In the genomic region with DNA sequence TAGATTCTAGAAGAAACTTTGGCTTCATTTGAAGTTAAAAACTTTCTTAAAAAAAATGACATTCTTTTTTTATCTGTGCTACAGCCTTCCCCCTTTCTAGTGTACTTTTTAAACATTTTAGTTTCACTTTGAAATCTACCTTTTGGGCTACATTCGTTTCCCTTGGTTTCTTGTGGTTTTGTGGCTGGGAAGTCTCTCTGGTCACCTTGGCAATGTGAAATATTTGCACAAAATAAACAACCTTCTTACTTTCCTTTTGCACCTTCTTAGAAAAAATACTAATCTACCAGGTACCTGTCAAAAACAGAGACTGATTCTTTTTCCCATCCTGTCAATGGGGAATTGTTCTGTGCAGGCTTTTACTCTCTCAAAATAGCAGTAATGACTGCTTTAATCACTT, we compare ENCODE assay signal across 9 cellular contexts.
DNase-seq lines count a peak whose midpoint lies in the region; ATAC-seq lines count a peak whose summit lies in the region.
"Had no signal": no experiment of that assay in that cellular context is flagged by ENCODE, and none has a peak within 500 bp of the region (broad histone marks: within the 10 kb centered on the region; RNA-seq: fewer than 3 reads in every experiment).

No MANE protein-coding gene starts in this region.

- peak overlapping the region; percentile 74 for H3K4me3 Mint-ChIP-seq in activated naive CD8-positive, alpha-beta T cell treated with anti-CD3 and anti-CD28 coated beads, Interleukin-2, amount 50 U/mL, for 24 hours

- H3K36me3 Mint-ChIP-seq in activated naive CD8-positive, alpha-beta T cell treated with anti-CD3 and anti-CD28 coated beads, Interleukin-2, amount 50 U/mL, for 24 hours (ENCODE audit: low read depth): no peaks in the 10 kb centered on the region

- peak; percentile 77 for ATAC-seq in GM21381 (IDR thresholded peaks at IDR 0.05; ENCODE audit: unreplicated experiment)
- peak; percentile 58 for ATAC-seq in HG03521 (IDR thresholded peaks at IDR 0.05; ENCODE audit: unreplicated experiment)
- ATAC-seq in activated naive CD8-positive, alpha-beta T cell treated with anti-CD3 and anti-CD28 coated beads, Interleukin-2, amount 50 U/mL, for 24 hours: no peak

- DNase-seq in Daoy (ENCODE audit: low read depth) (peak; percentile 32), DMS114 treated with DMSO at 0.1 percent for 48 hours (lab: John Stamatoyannopoulos, UW; ENCODE audit: unreplicated experiment) (no peak), occipital lobe (lab: John Stamatoyannopoulos, UW) (no peak), ureter (ENCODE audit: low spot score) (no peak), GF-D8 (lab: John Stamatoyannopoulos, UW) (no peak)
- peak; percentile 10 for DNase-seq in activated naive CD8-positive, alpha-beta T cell treated with anti-CD3 and anti-CD28 coated beads, Interleukin-2, amount 50 U/mL, for 24 hours
- DNase-seq: spleen had no signal

- H3K4me1 Mint-ChIP-seq in activated naive CD8-positive, alpha-beta T cell treated with anti-CD3 and anti-CD28 coated beads, Interleukin-2, amount 50 U/mL, for 24 hours: peaks cover 69% of the 10 kb centered on the region

- H3K27ac Mint-ChIP-seq in activated naive CD8-positive, alpha-beta T cell treated with anti-CD3 and anti-CD28 coated beads, Interleukin-2, amount 50 U/mL, for 24 hours: peak overlapping the region; percentile 95

- no peaks in the 10 kb centered on the region for H3K9me3 Mint-ChIP-seq in activated naive CD8-positive, alpha-beta T cell treated with anti-CD3 and anti-CD28 coated beads, Interleukin-2, amount 50 U/mL, for 24 hours

- H3K27me3 Mint-ChIP-seq in activated naive CD8-positive, alpha-beta T cell treated with anti-CD3 and anti-CD28 coated beads, Interleukin-2, amount 50 U/mL, for 24 hours: no peaks in the 10 kb centered on the region

Comparison
In these comparisons a context has a peak if more than half of its experiments do, and no peak if none do; other contexts are left out.
1. DNase-seq: peak in Daoy (single experiment) and activated naive CD8-positive, alpha-beta T cell treated with anti-CD3 and anti-CD28 coated beads, Interleukin-2, amount 50 U/mL, for 24 hours (single experiment); none in DMS114 treated with DMSO at 0.1 percent for 48 hours (single experiment), occipital lobe (single experiment), ureter (single experiment) and GF-D8 (single experiment).